ENCODE assay signal across 1 cellular context in genomic region chr17:81424613-81425017, GRCh38.
TF ChIP-seq lines count a peak whose summit lies in the region.

No MANE protein-coding gene starts in this region.

TF ChIP-seq in HEK293, 187 proteins besides CTCF, POLR2A, EP300 and RAD21 (continued from another document and continues in another):
- TF ChIP-seq AEBP2 (tag by site-specific recombination; IDR thresholded peaks at IDR 0.05; ENCODE audit: borderline replicate concordance) = no peak
- TF ChIP-seq ZNF391 (tag by site-specific recombination; IDR thresholded peaks at IDR 0.05; ENCODE audit: borderline replicate concordance, low read depth) = no peak
- TF ChIP-seq, protein P1, sequence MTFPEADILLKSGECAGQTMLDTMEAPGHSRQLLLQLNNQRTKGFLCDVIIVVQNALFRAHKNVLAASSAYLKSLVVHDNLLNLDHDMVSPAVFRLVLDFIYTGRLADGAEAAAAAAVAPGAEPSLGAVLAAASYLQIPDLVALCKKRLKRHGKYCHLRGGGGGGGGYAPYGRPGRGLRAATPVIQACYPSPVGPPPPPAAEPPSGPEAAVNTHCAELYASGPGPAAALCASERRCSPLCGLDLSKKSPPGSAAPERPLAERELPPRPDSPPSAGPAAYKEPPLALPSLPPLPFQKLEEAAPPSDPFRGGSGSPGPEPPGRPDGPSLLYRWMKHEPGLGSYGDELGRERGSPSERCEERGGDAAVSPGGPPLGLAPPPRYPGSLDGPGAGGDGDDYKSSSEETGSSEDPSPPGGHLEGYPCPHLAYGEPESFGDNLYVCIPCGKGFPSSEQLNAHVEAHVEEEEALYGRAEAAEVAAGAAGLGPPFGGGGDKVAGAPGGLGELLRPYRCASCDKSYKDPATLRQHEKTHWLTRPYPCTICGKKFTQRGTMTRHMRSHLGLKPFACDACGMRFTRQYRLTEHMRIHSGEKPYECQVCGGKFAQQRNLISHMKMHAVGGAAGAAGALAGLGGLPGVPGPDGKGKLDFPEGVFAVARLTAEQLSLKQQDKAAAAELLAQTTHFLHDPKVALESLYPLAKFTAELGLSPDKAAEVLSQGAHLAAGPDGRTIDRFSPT (tag by site-specific recombination; IDR thresholded peaks at IDR 0.05) = peak; percentile 77; the same call in 1 of the 2 replicates
- peak; percentile 87; the same call in 1 of the 2 replicates for TF ChIP-seq ZBTB7A (tag by site-specific recombination; IDR thresholded peaks at IDR 0.05; ENCODE audit: low read depth)
- TF ChIP-seq ZNF670 (tag by site-specific recombination; IDR thresholded peaks at IDR 0.05; ENCODE audit: low read depth) = 0 out of 2 replicates have a peak, but pooled peaks have one; percentile 83
- no peak for TF ChIP-seq ZNF704 (tag by site-specific recombination; IDR thresholded peaks at IDR 0.05)
- TF ChIP-seq ZNF146 (tag by site-specific recombination; IDR thresholded peaks at IDR 0.05) = no peak
- TF ChIP-seq, protein P2, sequence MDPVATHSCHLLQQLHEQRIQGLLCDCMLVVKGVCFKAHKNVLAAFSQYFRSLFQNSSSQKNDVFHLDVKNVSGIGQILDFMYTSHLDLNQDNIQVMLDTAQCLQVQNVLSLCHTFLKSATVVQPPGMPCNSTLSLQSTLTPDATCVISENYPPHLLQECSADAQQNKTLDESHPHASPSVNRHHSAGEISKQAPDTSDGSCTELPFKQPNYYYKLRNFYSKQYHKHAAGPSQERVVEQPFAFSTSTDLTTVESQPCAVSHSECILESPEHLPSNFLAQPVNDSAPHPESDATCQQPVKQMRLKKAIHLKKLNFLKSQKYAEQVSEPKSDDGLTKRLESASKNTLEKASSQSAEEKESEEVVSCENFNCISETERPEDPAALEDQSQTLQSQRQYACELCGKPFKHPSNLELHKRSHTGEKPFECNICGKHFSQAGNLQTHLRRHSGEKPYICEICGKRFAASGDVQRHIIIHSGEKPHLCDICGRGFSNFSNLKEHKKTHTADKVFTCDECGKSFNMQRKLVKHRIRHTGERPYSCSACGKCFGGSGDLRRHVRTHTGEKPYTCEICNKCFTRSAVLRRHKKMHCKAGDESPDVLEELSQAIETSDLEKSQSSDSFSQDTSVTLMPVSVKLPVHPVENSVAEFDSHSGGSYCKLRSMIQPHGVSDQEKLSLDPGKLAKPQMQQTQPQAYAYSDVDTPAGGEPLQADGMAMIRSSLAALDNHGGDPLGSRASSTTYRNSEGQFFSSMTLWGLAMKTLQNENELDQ (tag by site-specific recombination; IDR thresholded peaks at IDR 0.05; ENCODE audit: low read depth) = no peak
- TF ChIP-seq PRDM1 (tag by site-specific recombination; IDR thresholded peaks at IDR 0.05) = no peak
- TF ChIP-seq ZNF354C (tag by site-specific recombination; IDR thresholded peaks at IDR 0.05; ENCODE audit: borderline replicate concordance, low read depth) = 0 out of 2 replicates have a peak, but pooled peaks have one; percentile 37
- TF ChIP-seq ZNF530 (tag by site-specific recombination; IDR thresholded peaks at IDR 0.05; ENCODE audit: low read depth) = peak; percentile 9; the same call in 1 of the 2 replicates
- TF ChIP-seq ZNF585B (tag by site-specific recombination; IDR thresholded peaks at IDR 0.05) = no peak
- no peak for TF ChIP-seq ZNF211 (tag by site-specific recombination; IDR thresholded peaks at IDR 0.05; ENCODE audit: low read depth)
- TF ChIP-seq ZXDB (tag by site-specific recombination; IDR thresholded peaks at IDR 0.05) = no peak
- TF ChIP-seq ZNF571 (tag by site-specific recombination; IDR thresholded peaks at IDR 0.05) = peak; percentile 73; the same call in 1 of the 2 replicates
- TF ChIP-seq KLF10 (tag by site-specific recombination; IDR thresholded peaks at IDR 0.05) = no peak
- no peak for TF ChIP-seq GLIS1 (tag by site-specific recombination; IDR thresholded peaks at IDR 0.05)
- TF ChIP-seq ZBTB1 (tag by site-specific recombination; IDR thresholded peaks at IDR 0.05) = no peak
- TF ChIP-seq ZNF2 (tag by site-specific recombination; IDR thresholded peaks at IDR 0.05) = no peak
- TF ChIP-seq HOXC10 (CRISPR knock-in tag; IDR thresholded peaks at IDR 0.05) = no peak
- no peak for TF ChIP-seq YY1 (tag by site-specific recombination; IDR thresholded peaks at IDR 0.05)
- no peak for TF ChIP-seq GLIS2 (tag by site-specific recombination; IDR thresholded peaks at IDR 0.05)
- peak; percentile 51; the same call in 1 of the 2 replicates for TF ChIP-seq ZNF157 (tag by site-specific recombination; IDR thresholded peaks at IDR 0.05)
- TF ChIP-seq INSM2 (tag by site-specific recombination; IDR thresholded peaks at IDR 0.05) = no peak
- TF ChIP-seq, protein P3, sequence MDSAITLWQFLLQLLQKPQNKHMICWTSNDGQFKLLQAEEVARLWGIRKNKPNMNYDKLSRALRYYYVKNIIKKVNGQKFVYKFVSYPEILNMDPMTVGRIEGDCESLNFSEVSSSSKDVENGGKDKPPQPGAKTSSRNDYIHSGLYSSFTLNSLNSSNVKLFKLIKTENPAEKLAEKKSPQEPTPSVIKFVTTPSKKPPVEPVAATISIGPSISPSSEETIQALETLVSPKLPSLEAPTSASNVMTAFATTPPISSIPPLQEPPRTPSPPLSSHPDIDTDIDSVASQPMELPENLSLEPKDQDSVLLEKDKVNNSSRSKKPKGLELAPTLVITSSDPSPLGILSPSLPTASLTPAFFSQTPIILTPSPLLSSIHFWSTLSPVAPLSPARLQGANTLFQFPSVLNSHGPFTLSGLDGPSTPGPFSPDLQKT (IDR thresholded peaks at IDR 0.05; ENCODE audit: borderline replicate concordance, low read depth, low read length) = no peak
- no peak for TF ChIP-seq ZNF292 (tag by site-specific recombination; IDR thresholded peaks at IDR 0.05; ENCODE audit: borderline replicate concordance, low read depth)
- TF ChIP-seq ZNF514 (tag by site-specific recombination; IDR thresholded peaks at IDR 0.05) = no peak
- no peak for TF ChIP-seq ZNF324 (tag by site-specific recombination; IDR thresholded peaks at IDR 0.05)
- peak; percentile 51; the same call in 1 of the 2 replicates for TF ChIP-seq ZNF707 (tag by site-specific recombination; IDR thresholded peaks at IDR 0.05)
- no peak for TF ChIP-seq SCRT2 (tag by site-specific recombination; IDR thresholded peaks at IDR 0.05)
- no peak for TF ChIP-seq ZNF623 (tag by site-specific recombination; IDR thresholded peaks at IDR 0.05)
- TF ChIP-seq ZNF248 (tag by site-specific recombination; IDR thresholded peaks at IDR 0.05) = no peak
- TF ChIP-seq ZNF311 (tag by site-specific recombination; IDR thresholded peaks at IDR 0.05; ENCODE audit: borderline replicate concordance) = peak; percentile 93; the same call in 1 of the 2 replicates
- TF ChIP-seq ZNF18 (tag by site-specific recombination; IDR thresholded peaks at IDR 0.05) = 0 out of 2 replicates have a peak, but pooled peaks have one; percentile 16
- no peak for TF ChIP-seq KLF8 (tag by site-specific recombination; IDR thresholded peaks at IDR 0.05)
- TF ChIP-seq KLF16 (tag by site-specific recombination; IDR thresholded peaks at IDR 0.05) = no peak
- TF ChIP-seq MZF1 (tag by site-specific recombination; IDR thresholded peaks at IDR 0.05; ENCODE audit: borderline replicate concordance) = no peak
- TF ChIP-seq PBX3 (CRISPR knock-in tag; IDR thresholded peaks at IDR 0.05) = no peak
- peak; percentile 15; the same call in 1 of the 2 replicates for TF ChIP-seq ZNF433 (tag by site-specific recombination; IDR thresholded peaks at IDR 0.05; ENCODE audit: low read depth)
- no peak for TF ChIP-seq ZNF830 (tag by site-specific recombination; IDR thresholded peaks at IDR 0.05; ENCODE audit: low read depth)
- no peak for TF ChIP-seq ZFP69B (tag by site-specific recombination; IDR thresholded peaks at IDR 0.05)
- no peak; the same call in 1 of the 2 replicates for TF ChIP-seq ZBTB11 (tag by site-specific recombination; conservative IDR thresholded peaks at IDR 0.05; ENCODE audit: low read depth)
- 0 out of 2 replicates have a peak, but pooled peaks have one; percentile 65 for TF ChIP-seq ZNF785 (tag by site-specific recombination; IDR thresholded peaks at IDR 0.05)
- no peak for TF ChIP-seq MEIS1 (CRISPR knock-in tag; IDR thresholded peaks at IDR 0.05; ENCODE audit: borderline replicate concordance)
- TF ChIP-seq ZNF341 (tag by site-specific recombination; IDR thresholded peaks at IDR 0.05; ENCODE audit: low read depth) = no peak
- 0 out of 2 replicates have a peak, but pooled peaks have one; percentile 55 for TF ChIP-seq ZNF473 (tag by site-specific recombination; IDR thresholded peaks at IDR 0.05)
- no peak for TF ChIP-seq ZNF629 (tag by site-specific recombination; IDR thresholded peaks at IDR 0.05)
- TF ChIP-seq EGR2 (tag by site-specific recombination; IDR thresholded peaks at IDR 0.05; ENCODE audit: low read depth) = peak; percentile 62; the same call in 1 of the 2 replicates
- TF ChIP-seq GLI2 (tag by site-specific recombination; IDR thresholded peaks at IDR 0.05; ENCODE audit: borderline replicate concordance, low read depth) = no peak
- peak; percentile 61; the same call in 1 of the 2 replicates for TF ChIP-seq YY2 (tag by site-specific recombination; IDR thresholded peaks at IDR 0.05)
